8 cellular contexts compared by ENCODE assay signal in genomic region chr7:141014091-141014490, GRCh38. TPM values are rescaled to one million over a fixed set of nuclear protein-coding genes. Genes with fewer than 3 reads are reported as not detected.
DNase-seq lines count a peak whose midpoint lies in the region; ATAC-seq and TF ChIP-seq lines count a peak whose summit lies in the region.

No MANE protein-coding gene starts in this region.

- intact Hi-C loops in Calu3 (cut with micrococcal nuclease; ENCODE audit: unreplicated experiment) = loop anchor here (2.0 to 5.0 kb wide), 2 partner anchors 342 to 519 kb away; partner anchors contain the start of gene ADCK2
- intact Hi-C loops in naive thymus-derived CD4-positive, alpha-beta T cell (cut with micrococcal nuclease) = loop anchor here (1.0 to 10.0 kb wide), 18 partner anchors 9 to 1779 kb away; partner anchors contain the start of genes AGK (in 2 of the 2), BRAF (in 2 of the 2), MKRN1 (in 2 of the 2) and NDUFB2 (in 2 of the 2)

- H3K4me1 ChIP-seq in GM23248 (ENCODE audit: insufficient read depth) (peaks cover 16% of the 10 kb centered on the region), OCI-LY1 (ENCODE audit: insufficient read depth, low read length, severe bottlenecking) (peaks cover 27% of the 10 kb centered on the region)
- peaks cover 8 to 16% of the 10 kb centered on the region in 2 donors for H3K4me1 ChIP-seq in naive thymus-derived CD4-positive, alpha-beta T cell (ENCODE audit: control insufficient read depth in 2 of 2, insufficient read depth in 2 of 2, low read length in 2 of 2)

- POLR2A ChIA-PET in naive thymus-derived CD4-positive, alpha-beta T cell (lab: Charles Lee) = interaction anchor here (0.6 to 4.4 kb wide), 22 partner anchors 8 to 726 kb away, joined by 3 to 33 read pairs (median 6); partner anchors contain the start of genes ADCK2, AGK, BRAF and MKRN1

- H2AFZ ChIP-seq in GM23248 (peak overlapping the region; percentile 97), OCI-LY1 (ENCODE audit: low read length) (no peak overlapping the region)

- H3K27me3 ChIP-seq in GM23248 (replicated peaks; ENCODE audit: insufficient read depth) = no peaks in the 10 kb centered on the region
- H3K27me3 ChIP-seq in OCI-LY1 (ENCODE audit: insufficient read depth, low read length) = peaks cover 4% of the 10 kb centered on the region; the same call in 1 of the 2 replicates
- no peaks in the 10 kb centered on the region for H3K27me3 ChIP-seq in naive thymus-derived CD4-positive, alpha-beta T cell (ENCODE audit: control insufficient read depth in 2 of 2, insufficient read depth in 2 of 2, low read length in 2 of 2)

- H4K20me1 ChIP-seq in GM23248 (ENCODE audit: insufficient read depth) (no peaks in the 10 kb centered on the region), OCI-LY1 (ENCODE audit: insufficient read depth, low read length) (no peaks in the 10 kb centered on the region)

- in situ Hi-C loops in GM23248 (cut with MboI) = loop anchor here (25.0 kb wide), 1 partner anchor 502 kb away; no protein-coding TSS in a partner anchor

- H3K9ac ChIP-seq in GM23248 (peak overlapping the region; percentile 90), OCI-LY1 (ENCODE audit: low read length) (peak overlapping the region; percentile 78)

- H3K4me3 Mint-ChIP-seq in Calu3 (ENCODE audit: low read depth, unreplicated experiment) = peak overlapping the region; percentile 92
- peak overlapping the region; percentile 91 to 94 for H3K4me3 Mint-ChIP-seq in effector memory CD8-positive, alpha-beta T cell
- H3K4me3 Mint-ChIP-seq in naive thymus-derived CD4-positive, alpha-beta T cell = peak overlapping the region; percentile 85 to 99 (median 98)

- H3F3A ChIP-seq in GM23248 (ENCODE audit: insufficient read depth) = peaks cover 16% of the 10 kb centered on the region
- H3F3A ChIP-seq in OCI-LY1 (ENCODE audit: insufficient read depth, low read length) = no peaks in the 10 kb centered on the region

- H3K36me3 ChIP-seq in GM23248 (ENCODE audit: low read depth) (peaks cover 5% of the 10 kb centered on the region; the same call in 1 of the 2 replicates), OCI-LY1 (ENCODE audit: insufficient read depth, low read length) (peaks cover 19% of the 10 kb centered on the region)
- peaks cover 0 to 18% (median 0%) of the 10 kb centered on the region in 3 experiments for H3K36me3 ChIP-seq in naive thymus-derived CD4-positive, alpha-beta T cell (ENCODE audit: control insufficient read depth in 2 of 3, insufficient read depth in 3 of 3, low read length in 3 of 3)

- peaks cover 9% of the 10 kb centered on the region for H3K4me1 Mint-ChIP-seq in Calu3 (ENCODE audit: low read depth, unreplicated experiment)
- H3K4me1 Mint-ChIP-seq in effector memory CD8-positive, alpha-beta T cell (ENCODE audit: low read depth in 2 of 2) = peaks cover 24 to 28% of the 10 kb centered on the region in 2 donors
- peaks cover 13 to 53% (median 41%) of the 10 kb centered on the region in 7 donors for H3K4me1 Mint-ChIP-seq in naive thymus-derived CD4-positive, alpha-beta T cell

- H3K79me2 ChIP-seq in GM23248 (ENCODE audit: insufficient read depth) (peaks cover 34% of the 10 kb centered on the region), OCI-LY1 (ENCODE audit: insufficient read depth, low read length) (peaks cover 8% of the 10 kb centered on the region; the same call in 1 of the 2 replicates)

- H3K27me3 Mint-ChIP-seq in Calu3 (ENCODE audit: unreplicated experiment) = no peaks in the 10 kb centered on the region
- H3K27me3 Mint-ChIP-seq in effector memory CD8-positive, alpha-beta T cell = peaks cover 13 to 15% of the 10 kb centered on the region in 2 donors
- H3K27me3 Mint-ChIP-seq in naive thymus-derived CD4-positive, alpha-beta T cell = peaks cover 5 to 24% (median 8%) of the 10 kb centered on the region in 5 donors

- H3K4me2 ChIP-seq in GM23248 (ENCODE audit: unreplicated experiment) = peak overlapping the region; percentile 81
- peak overlapping the region; percentile 91 for H3K4me2 ChIP-seq in OCI-LY1 (ENCODE audit: low read length)

- no peak for TF ChIP-seq CTCF in Calu3 (IDR thresholded peaks at IDR 0.05; ENCODE audit: unreplicated experiment)
- no peak for TF ChIP-seq CTCF in OCI-LY1 (IDR thresholded peaks at IDR 0.05; ENCODE audit: low read length)

- H3K9me3 ChIP-seq in GM23248 (ENCODE audit: low read depth) = no peaks in the 10 kb centered on the region
- H3K9me3 ChIP-seq in OCI-LY1 (ENCODE audit: low read length) = peaks cover 4% of the 10 kb centered on the region; the same call in 1 of the 2 replicates
- no peaks in the 10 kb centered on the region for H3K9me3 ChIP-seq in naive thymus-derived CD4-positive, alpha-beta T cell (ENCODE audit: control insufficient read depth in 2 of 3, low read length in 3 of 3)

- H3K9me2 ChIP-seq in GM23248 (ENCODE audit: insufficient read depth) (no peaks in the 10 kb centered on the region), OCI-LY1 (ENCODE audit: low read depth, low read length) (no peaks in the 10 kb centered on the region)

- peak overlapping the region; percentile 81 for H3K27ac ChIP-seq in GM23248
- peak overlapping the region; percentile 71 for H3K27ac ChIP-seq in OCI-LY1 (ENCODE audit: low read depth, low read length, poor library complexity, severe bottlenecking)
- H3K27ac ChIP-seq in naive thymus-derived CD4-positive, alpha-beta T cell (ENCODE audit: low read depth, low read length) = peak overlapping the region; percentile 95

- H3K9me3 Mint-ChIP-seq in Calu3 (ENCODE audit: low read depth, unreplicated experiment) = peaks cover 3% of the 10 kb centered on the region
- H3K9me3 Mint-ChIP-seq in effector memory CD8-positive, alpha-beta T cell = peaks cover 0 to 2% of the 10 kb centered on the region in 2 donors
- H3K9me3 Mint-ChIP-seq in naive thymus-derived CD4-positive, alpha-beta T cell = peaks cover 0 to 3% (median 0%) of the 10 kb centered on the region in 11 donors

- DNase-seq in Calu3 (no peak), GM23248 (peak; percentile 70), GOT3 (lab: John Stamatoyannopoulos, UW) (no peak), HuH-7.5 (ENCODE audit: low spot score) (no peak), NCI-H1930 (lab: John Stamatoyannopoulos, UW) (no peak)
- DNase-seq in effector memory CD8-positive, alpha-beta T cell = peak in 1 of 3 experiments; percentile 12
- no peak for DNase-seq in naive thymus-derived CD4-positive, alpha-beta T cell

- 1 to 2% methylated on average over 13 of the region's 13 CpGs for WGBS in GM23248 (ENCODE audit: low coverage in 1 of 2, low lambda C conversion rate in 2 of 2, missing lambda C conversion rate in 2 of 2), 2 experiments

- BruUV-seq in Calu3 (replicated peaks; lab: Mats Ljungman, UMichigan) = no TSS peak

- CTCF ChIA-PET in Calu3 (lab: Charles Lee) = interaction anchor here (0.9 to 1.6 kb wide), 5 partner anchors 148 to 519 kb away, joined by 3 to 8 read pairs (median 3); no protein-coding TSS in a partner anchor
- CTCF ChIA-PET in naive thymus-derived CD4-positive, alpha-beta T cell (lab: Charles Lee) = interaction anchor here (0.5 to 8.2 kb wide), 7 partner anchors 9 to 538 kb away, joined by 3 to 126 read pairs (median 4); partner anchors contain the start of gene BRAF

- H3K36me3 Mint-ChIP-seq in Calu3 (ENCODE audit: insufficient read depth, unreplicated experiment) = peaks cover 22% of the 10 kb centered on the region
- peaks cover 24% of the 10 kb centered on the region for H3K36me3 Mint-ChIP-seq in effector memory CD8-positive, alpha-beta T cell (ENCODE audit: insufficient read depth)
- H3K36me3 Mint-ChIP-seq in naive thymus-derived CD4-positive, alpha-beta T cell = peaks cover 5 to 13% (median 11%) of the 10 kb centered on the region in 5 donors

- H3K27ac Mint-ChIP-seq in Calu3 (ENCODE audit: unreplicated experiment) = peak overlapping the region; percentile 89
- peak overlapping the region; percentile 100 for H3K27ac Mint-ChIP-seq in effector memory CD8-positive, alpha-beta T cell
- H3K27ac Mint-ChIP-seq in naive thymus-derived CD4-positive, alpha-beta T cell = peak overlapping the region; percentile 97 to 100 (median 100)

- peak; percentile 5 for ATAC-seq in effector memory CD8-positive, alpha-beta T cell (replicated peaks)
- ATAC-seq in naive thymus-derived CD4-positive, alpha-beta T cell = peak; percentile 4

- H3K4me3 ChIP-seq in GM23248 (peak overlapping the region; percentile 82), OCI-LY1 (ENCODE audit: low read depth, low read length, poor library complexity, severe bottlenecking) (peak overlapping the region; percentile 82)
- peak overlapping the region; percentile 82 for H3K4me3 ChIP-seq in naive thymus-derived CD4-positive, alpha-beta T cell (ENCODE audit: low read length)

RNA-seq across cellular contexts. Expression of gene MRPS33, which starts 0.7 kb away (rescaled TPM):
- 54.6 and 60.3 TPM in 2 replicates for total RNA-seq in Calu3 (2022)
- total RNA-seq in GM23248 (2014; rRNA removed; shearing (Covaris generic)) = 12.0 and 24.0 TPM in 2 replicates
- polyA plus RNA-seq in GM23248 (2016; fragmentation: Nextera tagmentation; extraction: Ambion mirVana) = 70.7 and 70.8 TPM in 2 replicates
- total RNA-seq in naive thymus-derived CD4-positive, alpha-beta T cell = 10 to 100 TPM; 25.9 to 69.1 (median 48.4) TPM
- 100 to 1,000 TPM; 103 to 116 TPM for polyA plus RNA-seq in naive thymus-derived CD4-positive, alpha-beta T cell

RNA-seq across cellular contexts. Expression of gene TMEM178B, which starts 59.8 kb away (rescaled TPM):
- total RNA-seq in Calu3 (2022) = 1.5 and 4.6 TPM in 2 replicates
- 0.22 and 0.25 TPM in 2 replicates for total RNA-seq in GM23248 (2014; rRNA removed; shearing (Covaris generic))
- polyA plus RNA-seq in GM23248 (2016; fragmentation: Nextera tagmentation; extraction: Ambion mirVana) = 0.04 and 0.05 TPM in 2 replicates
- 1 to 10 TPM in 1 of 5 experiments, under 1 TPM in 2, not detected in 2; 0.05 to 3.0 (median 0.10) TPM for total RNA-seq in naive thymus-derived CD4-positive, alpha-beta T cell
- not detected for polyA plus RNA-seq in naive thymus-derived CD4-positive, alpha-beta T cell
